ENCODE assay signal across 8 cellular contexts in genomic region chr17:31216053-31216751, GRCh38.
DNase-seq lines count a peak whose midpoint lies in the region; ATAC-seq, FAIRE-seq and TF ChIP-seq lines count a peak whose summit lies in the region.

No MANE protein-coding gene starts in this region.

- FAIRE-seq in D721Med (lab: Jason Lieb, UNC) = no peak
- no peak for FAIRE-seq in HTR-8/SVneo (lab: Jason Lieb, UNC)

- peak; percentile 75 for TF ChIP-seq CTCF in D721Med (IDR thresholded peaks at IDR 0.05; ENCODE audit: insufficient read depth, missing control alignments)
- peak; percentile 36 for TF ChIP-seq CTCF in fibroblast of mammary gland (conservative IDR thresholded peaks at IDR 0.05; ENCODE audit: control insufficient read depth, insufficient read depth, low read depth, low read length)

- H3K4me3 ChIP-seq in fibroblast of mammary gland (ENCODE audit: control insufficient read depth, low read depth, low read length) = no peak overlapping the region

- intact Hi-C loops in posterior vena cava (cut with DNase I) = loop anchor here in 1 of 2 donors (5.0 to 10.0 kb wide), 2 partner anchors 204 to 311 kb away; partner anchors contain the start of gene TEFM

- no peak for DNase-seq in D721Med (ENCODE audit: insufficient read length, low spot score)
- peak; percentile 31 for DNase-seq in HTR-8/SVneo (ENCODE audit: insufficient read length, low spot score)
- DNase-seq in RKO (ENCODE audit: low spot score) = peak; percentile 66
- peak; percentile 83 for DNase-seq in fibroblast of mammary gland (ENCODE audit: low read depth)
- peak; percentile 36 for DNase-seq in putamen (ENCODE audit: low spot score)
- no peak for DNase-seq in posterior vena cava (ENCODE audit: low spot score)

- no peak for ATAC-seq in GM21717 (IDR thresholded peaks at IDR 0.05; ENCODE audit: unreplicated experiment)
- no peak for ATAC-seq in GM21825 (IDR thresholded peaks at IDR 0.05; ENCODE audit: unreplicated experiment)

Comparison
In these comparisons a context has a peak if more than half of its experiments do, and no peak if none do; other contexts are left out.
1. DNase-seq: peak in HTR-8/SVneo (single experiment), RKO (single experiment), fibroblast of mammary gland (single experiment) and putamen (single experiment); none in D721Med (single experiment) and posterior vena cava (single experiment).